Comparison of ENCODE assay signal across 10 cellular contexts in the genomic region with DNA sequence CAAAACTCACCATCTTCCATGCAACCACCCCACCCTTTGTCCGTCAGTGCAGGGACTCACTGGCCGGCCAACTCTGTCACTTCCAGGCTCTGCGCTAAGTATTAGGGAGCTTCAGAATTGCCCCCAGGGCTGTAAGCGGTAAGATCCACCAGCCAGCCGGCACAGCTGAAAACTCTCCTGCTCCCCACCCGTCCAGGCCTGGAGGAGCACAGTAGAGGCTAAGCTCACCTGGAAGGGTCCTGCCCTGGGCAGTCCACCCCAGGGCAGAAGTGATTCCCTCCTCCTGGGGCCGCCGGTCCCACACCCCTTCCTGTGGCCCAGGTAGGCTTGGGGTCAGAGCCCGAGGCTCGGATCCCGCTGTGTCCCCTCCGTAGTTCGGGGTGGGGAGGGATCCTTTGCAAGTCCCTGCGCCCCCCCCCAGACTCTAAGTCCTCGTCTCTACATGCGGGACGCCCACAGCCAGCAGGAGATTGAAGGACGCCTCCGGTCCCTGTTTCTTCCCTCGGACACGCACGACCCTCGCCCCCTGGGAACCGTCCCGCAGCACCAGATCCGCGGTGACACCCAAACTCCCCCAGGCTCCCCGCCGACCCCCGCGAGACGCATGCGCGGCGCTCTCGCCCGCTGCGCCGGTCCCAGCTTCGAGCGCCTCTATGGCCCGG.
DNase-seq lines count a peak whose midpoint lies in the region; ATAC-seq and TF ChIP-seq lines count a peak whose summit lies in the region.
"Had no signal": no experiment of that assay in that cellular context is flagged by ENCODE, and none has a peak within 500 bp of the region (broad histone marks: within the 10 kb centered on the region; RNA-seq: fewer than 3 reads in every experiment).

No MANE protein-coding gene starts in this region.

- H3K18ac ChIP-seq in H9 (ENCODE audit: insufficient read length, low read depth, low read length) = no peak overlapping the region

- no peaks in the 10 kb centered on the region for H4K20me1 ChIP-seq in H9 (ENCODE audit: control insufficient read depth, insufficient read depth, insufficient read length)

- H3K27me3 Mint-ChIP-seq in H9 (ENCODE audit: low read depth) (no peaks in the 10 kb centered on the region), progenitor cell of endocrine pancreas (peaks cover 7% of the 10 kb centered on the region)
- H3K27me3 Mint-ChIP-seq: central memory CD8-positive, alpha-beta T cell had no signal

- no CpG with 5 or more reads among the region's 42 CpGs for WGBS in H9 (ENCODE audit: extremely low coverage, insufficient read length, low lambda C conversion rate)

- no peak overlapping the region for H3K23ac ChIP-seq in H9 (ENCODE audit: insufficient read length, low read depth, low read length)

- H2AK5ac ChIP-seq in H9 (ENCODE audit: insufficient read length, low read length) = no peak overlapping the region

- H3K4ac ChIP-seq in H9 (ENCODE audit: low read depth, low read length) = no peak overlapping the region

- H3K9me3 ChIP-seq in H9 (ENCODE audit: control insufficient read depth, low read depth, low read length) (no peaks in the 10 kb centered on the region), ascending aorta (no peaks in the 10 kb centered on the region), right atrium auricular region (no peaks in the 10 kb centered on the region)

- no peaks in the 10 kb centered on the region for H3K23me2 ChIP-seq in H9 (ENCODE audit: insufficient read length, low read depth, low read length, poor library complexity, severe bottlenecking)

- H2BK15ac ChIP-seq in H9 (ENCODE audit: low read depth, low read length) = no peak overlapping the region

- H3K36me3 ChIP-seq in ascending aorta (no peaks in the 10 kb centered on the region), right atrium auricular region (no peaks in the 10 kb centered on the region)

- no peak overlapping the region for H3K4me2 ChIP-seq in H9 (ENCODE audit: insufficient read depth, insufficient read length, low read length)

- H4K91ac ChIP-seq in H9 (ENCODE audit: insufficient read length, low read depth, low read length) = no peak overlapping the region

- peak overlapping the region in 1 of 3 experiments; percentile 85; a peak in 2 of 7 replicates for H3K27ac Mint-ChIP-seq in H9
- H3K27ac Mint-ChIP-seq in progenitor cell of endocrine pancreas = no peak overlapping the region

- intact Hi-C loops in ascending aorta (cut with DNase I) = no loop called here

- H3K4me3 ChIP-seq in ascending aorta (peak overlapping the region; percentile 27 to 54), right atrium auricular region (peak overlapping the region in 1 of 2 donors; percentile 29)

- H3K4me1 ChIP-seq in H9 (ENCODE audit: insufficient read depth, low read length) (peaks cover 11% of the 10 kb centered on the region), ascending aorta (peaks cover 2 to 17% of the 10 kb centered on the region in 2 donors), right atrium auricular region (peaks cover 0 to 35% of the 10 kb centered on the region in 2 donors)

- no peak overlapping the region for H3K14ac ChIP-seq in H9 (ENCODE audit: insufficient read depth, low read length)

- H2BK12ac ChIP-seq in H9 (ENCODE audit: insufficient read length, low read depth, low read length) = no peak overlapping the region

- no peaks in the 10 kb centered on the region for H3K79me2 ChIP-seq in H9 (ENCODE audit: insufficient read depth, low read length)

- no peak overlapping the region for H2BK5ac ChIP-seq in H9 (ENCODE audit: insufficient read length, low read length)

- H4K8ac ChIP-seq in H9 (replicated peaks; ENCODE audit: insufficient read length, low read depth, low read length) = no peak overlapping the region

- no peak overlapping the region for H2BK120ac ChIP-seq in H9 (ENCODE audit: low read depth, low read length, poor library complexity, severe bottlenecking)

- H3K79me1 ChIP-seq in H9 (ENCODE audit: insufficient read depth, low read depth, low read length, poor library complexity, severe bottlenecking) = no peaks in the 10 kb centered on the region

- 0 out of 5 replicates have a peak overlapping the region, but pooled peaks of 1 of the 2 experiments have one; percentile 35 for H3K4me3 Mint-ChIP-seq in H9
- no peak overlapping the region for H3K4me3 Mint-ChIP-seq in progenitor cell of endocrine pancreas (ENCODE audit: low read depth)
- H3K4me3 Mint-ChIP-seq: central memory CD8-positive, alpha-beta T cell had no signal

- H4K5ac ChIP-seq in H9 (ENCODE audit: insufficient read length, low read depth, low read length) = no peak overlapping the region

- H2BK20ac ChIP-seq in H9 (ENCODE audit: low read depth, low read length, poor library complexity, severe bottlenecking) = no peak overlapping the region

- DNase-seq in H9 (peak; percentile 47), ascending aorta (ENCODE audit: low spot score in 2 of 2) (peak in 1 of 2 donors; percentile 44), right atrium auricular region (ENCODE audit: low spot score) (no peak), progenitor cell of endocrine pancreas (ENCODE audit: low spot score, unreplicated experiment) (peak; percentile 5), foreskin melanocyte (no peak), NCI-H345 treated with DMSO at 0.1 percent for 48 hours (lab: John Stamatoyannopoulos, UW; ENCODE audit: unreplicated experiment) (no peak)
- DNase-seq: T1000 had no signal

- no peak overlapping the region for H3K9ac ChIP-seq in H9 (ENCODE audit: extremely low read depth, insufficient read length, low read length)

- no peaks in the 10 kb centered on the region; the same call in 1 of the 2 replicates for H3K27me3 ChIP-seq in H9 (ENCODE audit: insufficient read depth, low read length)
- no peaks in the 10 kb centered on the region for H3K27me3 ChIP-seq in ascending aorta
- no peaks in the 10 kb centered on the region for H3K27me3 ChIP-seq in right atrium auricular region

- ATAC-seq in GM18867 (IDR thresholded peaks at IDR 0.05; ENCODE audit: unreplicated experiment) (no peak), GM18498 (IDR thresholded peaks at IDR 0.05; ENCODE audit: unreplicated experiment) (no peak)

- no peaks in the 10 kb centered on the region; a peak in 1 of 7 replicates for H3K36me3 Mint-ChIP-seq in H9 (ENCODE audit: insufficient read depth in 1 of 3, low read depth in 3 of 3)
- no peaks in the 10 kb centered on the region for H3K36me3 Mint-ChIP-seq in progenitor cell of endocrine pancreas (ENCODE audit: insufficient read depth)

- H3K27ac ChIP-seq in H9 (ENCODE audit: insufficient read length, low read depth, low read length) (no peak overlapping the region), ascending aorta (no peak overlapping the region), right atrium auricular region (peak overlapping the region; percentile 58 to 74)

- H3T11ph ChIP-seq in H9 (ENCODE audit: low read length) = no peak overlapping the region

- H3K9me3 Mint-ChIP-seq in H9 (no peaks in the 10 kb centered on the region), progenitor cell of endocrine pancreas (ENCODE audit: low read depth) (no peaks in the 10 kb centered on the region)
- H3K9me3 Mint-ChIP-seq: central memory CD8-positive, alpha-beta T cell had no signal

- no peak for TF ChIP-seq CTCF in H9 (conservative IDR thresholded peaks at IDR 0.05)
- no peak for TF ChIP-seq CTCF in ascending aorta (IDR thresholded peaks at IDR 0.05)
- no peak for TF ChIP-seq CTCF in right atrium auricular region (IDR thresholded peaks at IDR 0.05)
- TF ChIP-seq CTCF in progenitor cell of endocrine pancreas (IDR thresholded peaks at IDR 0.05; ENCODE audit: unreplicated experiment) = no peak

- peaks cover 28 to 33% of the 10 kb centered on the region in 2 experiments for H3K4me1 Mint-ChIP-seq in H9
- peaks cover 30% of the 10 kb centered on the region for H3K4me1 Mint-ChIP-seq in progenitor cell of endocrine pancreas (ENCODE audit: low read depth)
- H3K4me1 Mint-ChIP-seq: central memory CD8-positive, alpha-beta T cell had no signal

- H3K56ac ChIP-seq in H9 (ENCODE audit: insufficient read length, low read depth, low read length) = no peak overlapping the region

- no peak overlapping the region for H2AFZ ChIP-seq in H9 (ENCODE audit: low read length)

Comparison
In these comparisons a context has a peak if more than half of its experiments do, and no peak if none do; other contexts are left out.
1. DNase-seq: peak in H9 (single experiment) and progenitor cell of endocrine pancreas (single experiment); none in right atrium auricular region (single experiment), foreskin melanocyte (single experiment) and NCI-H345 treated with DMSO at 0.1 percent for 48 hours (single experiment).
2. H3K27ac ChIP-seq: peak in right atrium auricular region (2 of 2); none in H9 (single experiment) and ascending aorta (0 of 2).